ENCODE assay signal across 19 cellular contexts in the genomic region with DNA sequence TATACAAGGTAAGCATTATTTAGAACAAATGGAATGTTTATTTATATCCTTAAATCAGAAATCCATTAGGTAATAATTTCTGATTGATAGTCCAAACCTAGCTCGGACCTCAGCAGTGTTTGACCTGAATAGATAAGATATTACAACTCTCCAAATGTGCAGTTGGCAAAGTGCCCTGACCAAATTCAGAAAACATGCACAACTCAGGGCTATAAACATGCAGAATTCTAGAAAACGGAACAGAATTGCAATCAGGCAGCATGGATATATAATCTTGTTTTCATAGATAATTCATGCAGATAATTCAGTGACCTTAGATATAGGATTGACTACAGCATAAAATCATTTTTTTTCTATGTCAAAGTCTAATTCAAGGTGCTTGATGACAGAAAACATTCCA.
"Had no signal": no experiment of that assay in that cellular context is flagged by ENCODE, and none has a peak within 500 bp of the region (broad histone marks: within the 10 kb centered on the region; RNA-seq: fewer than 3 reads in every experiment).

No MANE protein-coding gene starts in this region.

- H3K9me3 ChIP-seq: gastroesophageal sphincter, lower lobe of right lung, spleen, upper lobe of right lung had no signal

- H3K27me3 ChIP-seq: gastroesophageal sphincter, heart left ventricle, spleen, upper lobe of right lung had no signal

- H3K27ac Mint-ChIP-seq: activated B cell treated with CpG ODN at 0.5 μM for 24 hours; activated CD4-positive, alpha-beta memory T cell treated with anti-CD3 and anti-CD28 coated beads for 36 hours; activated naive CD8-positive, alpha-beta T cell; activated T-helper 1 cell treated with anti-CD3 and anti-CD28 coated beads, Interleukin-12 subunit alpha, Interleukin-12 subunit beta, Interleukin-2, Interleukin-4 antibody, amounts not matched to agents 30 ng/mL and 10 ng/mL and 1 ng/mL, durations not matched to agents 14 hours and 24 hours and 36 hours; endodermal cell; natural killer cell; stimulated activated memory B cell treated with anti-CD40 and anti-IgM and Interleukin-4, amounts not matched to agents 10 μg/mL and 1 μg/mL and 100 μg/mL, for 72 hours had no signal

- H3K79me2 ChIP-seq: parathyroid adenoma had no signal

- H3K4me1 ChIP-seq: gastroesophageal sphincter, lower lobe of right lung, upper lobe of right lung had no signal

- H3K36me3 Mint-ChIP-seq: activated CD4-positive, alpha-beta memory T cell treated with anti-CD3 and anti-CD28 coated beads for 36 hours; activated naive CD8-positive, alpha-beta T cell; brain; natural killer cell; stimulated activated memory B cell treated with anti-CD40 and anti-IgM and Interleukin-4, amounts not matched to agents 10 μg/mL and 1 μg/mL and 100 μg/mL, for 72 hours had no signal

- H3K36me3 ChIP-seq: gastroesophageal sphincter, heart left ventricle, lower lobe of right lung, spleen, upper lobe of right lung had no signal

- H3K9me3 Mint-ChIP-seq: activated B cell treated with CpG ODN at 0.5 μM for 24 hours; activated CD4-positive, alpha-beta memory T cell treated with anti-CD3 and anti-CD28 coated beads for 36 hours; activated T-helper 1 cell treated with anti-CD3 and anti-CD28 coated beads, Interleukin-12 subunit alpha, Interleukin-12 subunit beta, Interleukin-2, Interleukin-4 antibody, amounts not matched to agents 30 ng/mL and 10 ng/mL and 1 ng/mL, durations not matched to agents 14 hours and 24 hours and 36 hours; natural killer cell; stimulated activated memory B cell treated with anti-CD40 and anti-IgM and Interleukin-4, amounts not matched to agents 10 μg/mL and 1 μg/mL and 100 μg/mL, for 72 hours had no signal

- ATAC-seq: gastroesophageal sphincter; heart left ventricle; left cardiac atrium; lower lobe of right lung; natural killer cell; stimulated activated memory B cell treated with anti-CD40 and anti-IgM and Interleukin-4, amounts not matched to agents 10 μg/mL and 1 μg/mL and 100 μg/mL, for 72 hours; upper lobe of right lung had no signal

- H3K27me3 Mint-ChIP-seq: activated B cell treated with CpG ODN at 0.5 μM for 24 hours; activated CD4-positive, alpha-beta memory T cell treated with anti-CD3 and anti-CD28 coated beads for 36 hours; brain; stimulated activated memory B cell treated with anti-CD40 and anti-IgM and Interleukin-4, amounts not matched to agents 10 μg/mL and 1 μg/mL and 100 μg/mL, for 72 hours had no signal

- H3K4me1 Mint-ChIP-seq: activated B cell treated with CpG ODN at 0.5 μM for 24 hours, natural killer cell had no signal

- H3K9ac ChIP-seq: parathyroid adenoma had no signal

- DNase-seq: activated B cell treated with CpG ODN at 0.5 μM for 24 hours; activated CD4-positive, alpha-beta memory T cell treated with anti-CD3 and anti-CD28 coated beads for 36 hours; activated CD4-positive, alpha-beta T cell treated with anti-CD3 and anti-CD28 coated beads for 4 hours; activated T-cell treated with anti-CD3 and anti-CD28 coated beads for 4 hours; caudate nucleus; endodermal cell; heart left ventricle; left cardiac atrium; lower lobe of right lung; natural killer cell; spleen; stimulated activated CD4-positive, alpha-beta T cell treated with anti-CD3 and anti-CD28 coated beads, Interleukin-4, amount 100 ng/mL, for 4 hours; upper lobe of right lung had no signal

- H2AFZ ChIP-seq: parathyroid adenoma had no signal

- H3K27ac ChIP-seq: gastroesophageal sphincter, heart left ventricle, lower lobe of right lung, parathyroid adenoma, spleen, upper lobe of right lung had no signal

- H3K4me3 ChIP-seq: gastroesophageal sphincter, heart left ventricle, lower lobe of right lung, spleen, upper lobe of right lung had no signal

- H3K4me3 Mint-ChIP-seq: activated B cell treated with CpG ODN at 0.5 μM for 24 hours; activated CD4-positive, alpha-beta memory T cell treated with anti-CD3 and anti-CD28 coated beads for 36 hours; activated naive CD8-positive, alpha-beta T cell; activated T-helper 1 cell treated with anti-CD3 and anti-CD28 coated beads, Interleukin-12 subunit alpha, Interleukin-12 subunit beta, Interleukin-2, Interleukin-4 antibody, amounts not matched to agents 30 ng/mL and 10 ng/mL and 1 ng/mL, durations not matched to agents 14 hours and 24 hours and 36 hours; brain; endodermal cell; natural killer cell; stimulated activated memory B cell treated with anti-CD40 and anti-IgM and Interleukin-4, amounts not matched to agents 10 μg/mL and 1 μg/mL and 100 μg/mL, for 72 hours had no signal
